8 cellular contexts compared by ENCODE assay signal in genomic region chr14:19267636-19268035, GRCh38.
DNase-seq lines count a peak whose midpoint lies in the region; ATAC-seq and TF ChIP-seq lines count a peak whose summit lies in the region.
"Not testable (repeated sequence)": the region's sequence is repeated elsewhere in the genome, so short reads cannot be mapped to it uniquely, and the experiment has no call there.

No MANE protein-coding gene starts in this region.

- DNase-seq in A673 (ENCODE audit: low spot score), result peak; percentile 0
- peak; percentile 73 for DNase-seq in RWPE2 (ENCODE audit: low spot score)
- peak; percentile 8 for DNase-seq in activated naive CD4-positive, alpha-beta T cell treated with anti-CD3 and anti-CD28 coated beads, Interleukin-2, amount 50 U/mL, for 16 hours
- peak; percentile 1 for DNase-seq in effector CD4-positive, alpha-beta T cell
- peak; percentile 57 for DNase-seq in right atrium auricular region (ENCODE audit: low spot score)
- DNase-seq in lower lobe of right lung, result peak; percentile 49
- peak in 7 of 10 donors; percentile 7 to 90 (median 23) for DNase-seq in posterior cingulate gyrus
- peak; percentile 25 for DNase-seq in stomach

- H3K4me3 ChIP-seq in A673 (ENCODE audit: low read depth, low read length, poor library complexity, severe bottlenecking); RWPE2 (ENCODE audit: severe bottlenecking); right atrium auricular region; lower lobe of right lung; stomach: not testable (repeated sequence)

- not testable (repeated sequence) for TF ChIP-seq EP300 in stomach (IDR thresholded peaks at IDR 0.05)

- POLR2A ChIA-PET in A673 (lab: Charles Lee; ENCODE audit: low non-redundant PET), result not testable (repeated sequence)

- not testable (repeated sequence) for H3K27ac ChIP-seq in A673 (ENCODE audit: low read depth, low read length, poor library complexity, severe bottlenecking); RWPE2 (ENCODE audit: poor library complexity, severe bottlenecking); right atrium auricular region; lower lobe of right lung; stomach

- not testable (repeated sequence) for TF ChIP-seq CTCF in A673 (conservative IDR thresholded peaks at IDR 0.05; ENCODE audit: low read depth, low read length); RWPE2 (IDR thresholded peaks at IDR 0.05; ENCODE audit: poor library complexity, severe bottlenecking); right atrium auricular region (IDR thresholded peaks at IDR 0.05); lower lobe of right lung (IDR thresholded peaks at IDR 0.05); stomach (IDR thresholded peaks at IDR 0.05)

- intact Hi-C loops in A673 (cut with micrococcal nuclease; ENCODE audit: unreplicated experiment); lower lobe of right lung (cut with DNase I); posterior cingulate gyrus (cut with DNase I); stomach (cut with DNase I; ENCODE audit: low total_unique reads): not testable (repeated sequence)

- H3K4me1 ChIP-seq in A673 (ENCODE audit: insufficient read depth, low read length, poor library complexity, severe bottlenecking); RWPE2 (ENCODE audit: insufficient read depth, poor library complexity, severe bottlenecking); right atrium auricular region; lower lobe of right lung; stomach: not testable (repeated sequence)

- H3K9me3 ChIP-seq in A673 (ENCODE audit: low read depth, low read length, poor library complexity, severe bottlenecking); RWPE2 (ENCODE audit: severe bottlenecking); right atrium auricular region; lower lobe of right lung; stomach: not testable (repeated sequence)

- H3K36me3 ChIP-seq in A673 (ENCODE audit: insufficient read depth, low read length, poor library complexity, severe bottlenecking); RWPE2 (ENCODE audit: low read depth); right atrium auricular region; lower lobe of right lung; stomach: not testable (repeated sequence)

- not testable (repeated sequence) for BruUV-seq in A673 (replicated peaks; lab: Mats Ljungman, UMichigan)

- WGBS in stomach, 5 donors, result 69 to 94% (median 91%) methylated on average over 4 to 9 of the region's 16 CpGs

- H3K27me3 ChIP-seq in A673 (replicated peaks; ENCODE audit: insufficient read depth, low read depth, low read length, poor library complexity); RWPE2 (ENCODE audit: insufficient read depth, poor library complexity, severe bottlenecking); right atrium auricular region; lower lobe of right lung (ENCODE audit: low read depth); stomach: not testable (repeated sequence)

- not testable (repeated sequence) for TF ChIP-seq POLR2A in stomach (IDR thresholded peaks at IDR 0.05)

- CTCF ChIA-PET in A673 (lab: Charles Lee), result not testable (repeated sequence)

- not testable (repeated sequence) for ATAC-seq in RWPE2 (ENCODE audit: low read depth)
- peak; percentile 30 to 49 for ATAC-seq in lower lobe of right lung

Comparison
In these comparisons a context has a peak if more than half of its experiments do, and no peak if none do; other contexts are left out.
1. DNase-seq: peak in every context shown above with its lines; median percentile 73 in RWPE2; 57 in right atrium auricular region; 49 in lower lobe of right lung; 25 in stomach; 23 in posterior cingulate gyrus; 8 in activated naive CD4-positive, alpha-beta T cell treated with anti-CD3 and anti-CD28 coated beads, Interleukin-2, amount 50 U/mL, for 16 hours; 1 in effector CD4-positive, alpha-beta T cell; 0 in A673.